19 cellular contexts compared by ENCODE assay signal in the genomic region with DNA sequence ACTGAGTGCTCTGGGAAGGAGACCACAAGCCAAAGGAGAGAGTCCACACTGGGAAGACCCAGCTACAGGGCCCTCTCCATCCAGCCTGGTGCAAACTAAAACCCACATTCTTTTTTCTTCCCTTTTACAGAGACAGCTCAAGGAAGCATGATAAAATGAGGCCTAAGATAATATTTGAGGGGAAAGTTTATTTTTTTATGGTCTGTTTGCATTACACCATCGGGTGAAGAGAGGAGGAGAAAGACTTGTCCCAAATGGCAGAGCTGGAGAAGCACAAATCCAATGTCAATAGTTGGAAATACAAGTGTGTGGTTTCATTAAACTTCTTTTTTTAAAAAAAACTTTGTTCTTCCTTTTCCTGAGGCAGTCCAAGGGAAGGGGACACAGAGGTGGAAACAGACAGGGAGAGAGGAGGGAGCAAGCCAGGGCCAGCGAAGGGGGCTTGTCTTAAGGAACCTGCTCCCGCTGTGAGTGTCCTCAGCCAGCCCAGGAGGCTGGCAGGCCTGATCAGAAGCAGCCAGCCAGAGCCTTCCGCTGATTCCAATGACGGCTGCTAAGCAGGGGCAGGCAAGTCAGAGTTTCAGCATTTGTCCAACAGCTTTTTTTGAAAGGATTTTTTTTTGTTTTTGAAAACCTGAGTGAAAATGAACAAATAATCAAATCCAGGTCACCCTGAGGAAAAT.
DNase-seq lines count a peak whose midpoint lies in the region; ATAC-seq and TF ChIP-seq lines count a peak whose summit lies in the region.
"Had no signal": no experiment of that assay in that cellular context is flagged by ENCODE, and none has a peak within 500 bp of the region (broad histone marks: within the 10 kb centered on the region; RNA-seq: fewer than 3 reads in every experiment).

No MANE protein-coding gene starts in this region.

- no peak overlapping the region for H3K27ac Mint-ChIP-seq in neural progenitor cell
- no peak overlapping the region for H3K27ac Mint-ChIP-seq in activated T-cell treated with anti-CD3 and anti-CD28 coated beads, Interleukin-2, amount 50 U/mL, for 24 hours
- H3K27ac Mint-ChIP-seq: CD4-positive, alpha-beta memory T cell; H9 had no signal

- DNase-seq in NCI-H510A treated with DMSO at 0.1 percent for 48 hours (lab: John Stamatoyannopoulos, UW) (peak; percentile 6), NCI-H510A (lab: John Stamatoyannopoulos, UW) (no peak), esophagus muscularis mucosa (ENCODE audit: extremely low spot score) (peak; percentile 77), neural progenitor cell (ENCODE audit: low spot score) (no peak), NCI-H1092 (lab: John Stamatoyannopoulos, UW) (no peak)
- no peak for DNase-seq in activated T-cell treated with anti-CD3 and anti-CD28 coated beads, Interleukin-2, amount 50 U/mL, for 24 hours
- DNase-seq: 8988T; CD4-positive, alpha-beta memory T cell; H9; KG1; NCI-H1105; NCI-H146; NCI-H2029; NCI-H2227 treated with DMSO at 0.1 percent for 48 hours; NCI-H524 treated with DMSO at 0.1 percent for 48 hours; NCI-H82; Right ventricle myocardium superior had no signal

- H3K4me1 ChIP-seq in esophagus muscularis mucosa (no peaks in the 10 kb centered on the region), neural progenitor cell (no peaks in the 10 kb centered on the region)

- peak overlapping the region; percentile 34 for H2AFZ ChIP-seq in neural progenitor cell (replicated peaks)

- TF ChIP-seq CTCF in esophagus muscularis mucosa (IDR thresholded peaks at IDR 0.05) (no peak), neural progenitor cell (IDR thresholded peaks at IDR 0.05) (no peak)

- no peak overlapping the region for H3K4me3 ChIP-seq in esophagus muscularis mucosa
- H3K4me3 ChIP-seq in neural progenitor cell, result no peak overlapping the region
- H3K4me3 ChIP-seq: BLaER1 treated with 17β-estradiol and CSF1 and Interleukin-3, amounts not matched to agents 10 nM and 100 nM had no signal

- H3K27me3 ChIP-seq in esophagus muscularis mucosa, result no peaks in the 10 kb centered on the region
- no peaks in the 10 kb centered on the region for H3K27me3 ChIP-seq in neural progenitor cell
- H3K27me3 ChIP-seq: BLaER1 treated with 17β-estradiol and CSF1 and Interleukin-3, amounts not matched to agents 10 nM and 100 nM had no signal

- H3K36me3 ChIP-seq in esophagus muscularis mucosa (no peaks in the 10 kb centered on the region), neural progenitor cell (no peaks in the 10 kb centered on the region)

- no peaks in the 10 kb centered on the region for H3F3A ChIP-seq in neural progenitor cell (ENCODE audit: low read depth)

- no peaks in the 10 kb centered on the region for H3K79me2 ChIP-seq in neural progenitor cell (ENCODE audit: low read depth)

- no peak for TF ChIP-seq POLR2A in esophagus muscularis mucosa (IDR thresholded peaks at IDR 0.05; ENCODE audit: low read depth)

- H3K9me3 Mint-ChIP-seq in neural progenitor cell, result peaks cover 4% of the 10 kb centered on the region
- no peaks in the 10 kb centered on the region for H3K9me3 Mint-ChIP-seq in activated T-cell treated with anti-CD3 and anti-CD28 coated beads, Interleukin-2, amount 50 U/mL, for 24 hours
- H3K9me3 Mint-ChIP-seq: H9 had no signal

- peaks cover 3% of the 10 kb centered on the region for H3K27me3 Mint-ChIP-seq in neural progenitor cell (ENCODE audit: insufficient read depth, low read depth)
- peaks cover 19% of the 10 kb centered on the region for H3K27me3 Mint-ChIP-seq in activated T-cell treated with anti-CD3 and anti-CD28 coated beads, Interleukin-2, amount 50 U/mL, for 24 hours

- H3K36me3 Mint-ChIP-seq in neural progenitor cell, result no peaks in the 10 kb centered on the region
- H3K36me3 Mint-ChIP-seq in activated T-cell treated with anti-CD3 and anti-CD28 coated beads, Interleukin-2, amount 50 U/mL, for 24 hours (ENCODE audit: low read depth), result no peaks in the 10 kb centered on the region
- H3K36me3 Mint-ChIP-seq: CD4-positive, alpha-beta memory T cell had no signal

- H3K4me1 Mint-ChIP-seq in neural progenitor cell, result no peaks in the 10 kb centered on the region
- H3K4me1 Mint-ChIP-seq in activated T-cell treated with anti-CD3 and anti-CD28 coated beads, Interleukin-2, amount 50 U/mL, for 24 hours (ENCODE audit: low read depth), result no peaks in the 10 kb centered on the region
- H3K4me1 Mint-ChIP-seq: CD4-positive, alpha-beta memory T cell had no signal

- H3K4me3 Mint-ChIP-seq in neural progenitor cell, result no peak overlapping the region
- no peak overlapping the region for H3K4me3 Mint-ChIP-seq in activated T-cell treated with anti-CD3 and anti-CD28 coated beads, Interleukin-2, amount 50 U/mL, for 24 hours
- H3K4me3 Mint-ChIP-seq: CD4-positive, alpha-beta memory T cell; H9 had no signal

- no peaks in the 10 kb centered on the region for H4K20me1 ChIP-seq in neural progenitor cell (ENCODE audit: low read depth)
- H4K20me1 ChIP-seq: BLaER1 treated with 17β-estradiol and CSF1 and Interleukin-3, amounts not matched to agents 10 nM and 100 nM had no signal

- no peak for ATAC-seq in HG02938 (IDR thresholded peaks at IDR 0.05; ENCODE audit: unreplicated experiment)

- intact Hi-C loops in esophagus muscularis mucosa (cut with DNase I), result no loop called here

- H3K9me3 ChIP-seq in esophagus muscularis mucosa, result peaks cover 0 to 3% (median 0%) of the 10 kb centered on the region in 4 donors
- H3K9me3 ChIP-seq in neural progenitor cell (ENCODE audit: low read depth), result no peaks in the 10 kb centered on the region

- H3K27ac ChIP-seq in esophagus muscularis mucosa (replicated peaks in 1 of 4), result no peak overlapping the region
- no peak overlapping the region for H3K27ac ChIP-seq in neural progenitor cell
- H3K27ac ChIP-seq: BLaER1 treated with 17β-estradiol and CSF1 and Interleukin-3, amounts not matched to agents 10 nM and 100 nM had no signal

- no peak for TF ChIP-seq EP300 in esophagus muscularis mucosa (IDR thresholded peaks at IDR 0.05)

- no peak overlapping the region for H3K4me2 ChIP-seq in neural progenitor cell

- H3K9ac ChIP-seq in neural progenitor cell, result no peak overlapping the region
- H3K9ac ChIP-seq: BLaER1 treated with 17β-estradiol and CSF1 and Interleukin-3, amounts not matched to agents 10 nM and 100 nM had no signal

- 65% methylated on average over 5 of the region's 5 CpGs for WGBS in esophagus muscularis mucosa

Comparison
In these comparisons a context has a peak if more than half of its experiments do, and no peak if none do; other contexts are left out.
1. DNase-seq: peak in NCI-H510A treated with DMSO at 0.1 percent for 48 hours (single experiment) and esophagus muscularis mucosa (single experiment); none in NCI-H510A (single experiment), neural progenitor cell (single experiment), activated T-cell treated with anti-CD3 and anti-CD28 coated beads, Interleukin-2, amount 50 U/mL, for 24 hours (single experiment) and NCI-H1092 (single experiment).